Comparison of ENCODE assay signal across 12 cellular contexts in the genomic region with DNA sequence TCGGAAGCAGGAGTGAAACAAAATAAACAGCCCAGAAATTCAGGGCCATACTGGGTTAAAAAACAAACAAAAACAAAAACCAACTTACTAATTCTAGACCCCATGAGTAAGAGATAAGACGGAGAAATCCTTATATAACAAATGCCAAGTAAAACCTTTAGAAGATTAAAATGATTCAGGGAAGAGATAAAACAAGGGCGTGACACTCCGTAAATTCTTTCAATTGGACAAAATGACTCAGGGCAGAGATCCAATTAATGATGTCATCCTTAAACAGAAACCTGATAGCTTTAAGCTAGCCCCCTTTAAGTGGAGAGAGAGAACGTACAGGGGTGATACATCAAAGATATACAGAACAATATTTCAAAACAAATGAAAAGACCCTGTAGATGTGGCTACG.
DNase-seq lines count a peak whose midpoint lies in the region; ATAC-seq, FAIRE-seq and TF ChIP-seq lines count a peak whose summit lies in the region.
"Had no signal": no experiment of that assay in that cellular context is flagged by ENCODE, and none has a peak within 500 bp of the region (broad histone marks: within the 10 kb centered on the region; RNA-seq: fewer than 3 reads in every experiment).

No MANE protein-coding gene starts in this region.

- H3K4me1 ChIP-seq in A673 (ENCODE audit: insufficient read depth, low read length, poor library complexity, severe bottlenecking) = peaks cover 10% of the 10 kb centered on the region
- peaks cover 5% of the 10 kb centered on the region for H3K4me1 ChIP-seq in testis
- H3K4me1 ChIP-seq: prostate gland had no signal

- CTCF ChIA-PET in A673 (lab: Charles Lee) = no interaction called here

- no peak for ATAC-seq in HG02678 (IDR thresholded peaks at IDR 0.05; ENCODE audit: unreplicated experiment)
- ATAC-seq: WTC11 had no signal

- DNase-seq in A673 (ENCODE audit: low spot score) = peak; percentile 68
- DNase-seq in H54 (ENCODE audit: insufficient read length, low spot score) = no peak
- DNase-seq in NCI-H82 treated with DMSO at 0.1 percent for 48 hours (lab: John Stamatoyannopoulos, UW; ENCODE audit: unreplicated experiment) = peak; percentile 96
- DNase-seq in fibroblast of mammary gland (ENCODE audit: low read depth) = peak; percentile 53
- DNase-seq in GM03348 (ENCODE audit: low spot score) = no peak
- no peak for DNase-seq in testis
- DNase-seq in Ammon's horn (ENCODE audit: low spot score) = no peak
- DNase-seq: amniotic stem cell, NCI-H1930 had no signal

- FAIRE-seq in H54 (lab: Jason Lieb, UNC) = peak; percentile 41

- intact Hi-C loops in A673 (cut with micrococcal nuclease; ENCODE audit: unreplicated experiment) = no loop called here
- intact Hi-C loops in testis (cut with DNase I; ENCODE audit: low total_unique reads) = no loop called here

- TF ChIP-seq POLR2A in H54 (IDR thresholded peaks at IDR 0.05; ENCODE audit: low read depth, low read length) (no peak), testis (IDR thresholded peaks at IDR 0.05) (no peak)

- BruUV-seq in A673 (replicated peaks; lab: Mats Ljungman, UMichigan) = no TSS peak

- no peaks in the 10 kb centered on the region for H3K27me3 ChIP-seq in A673 (replicated peaks; ENCODE audit: insufficient read depth, low read depth, low read length, poor library complexity)
- no peaks in the 10 kb centered on the region for H3K27me3 ChIP-seq in testis

- H3K36me3 ChIP-seq in A673 (ENCODE audit: insufficient read depth, low read length, poor library complexity, severe bottlenecking) (no peaks in the 10 kb centered on the region), testis (ENCODE audit: low read depth, missing control alignments) (no peaks in the 10 kb centered on the region)
- H3K36me3 ChIP-seq: prostate gland had no signal

- POLR2A ChIA-PET in A673 (lab: Charles Lee; ENCODE audit: low non-redundant PET) = no interaction called here

- H3K4me3 ChIP-seq in A673 (ENCODE audit: low read depth, low read length, poor library complexity, severe bottlenecking) = no peak overlapping the region
- no peak overlapping the region for H3K4me3 ChIP-seq in fibroblast of mammary gland (ENCODE audit: control insufficient read depth, low read depth, low read length)
- H3K4me3 ChIP-seq in testis = no peak overlapping the region
- H3K4me3 ChIP-seq: prostate gland had no signal

- H3K9me3 ChIP-seq in A673 (ENCODE audit: low read depth, low read length, poor library complexity, severe bottlenecking) (no peaks in the 10 kb centered on the region), testis (no peaks in the 10 kb centered on the region)
- H3K9me3 ChIP-seq: prostate gland had no signal

- TF ChIP-seq CTCF in A673 (conservative IDR thresholded peaks at IDR 0.05; ENCODE audit: low read depth, low read length) (no peak), fibroblast of mammary gland (conservative IDR thresholded peaks at IDR 0.05; ENCODE audit: control insufficient read depth, insufficient read depth, low read depth, low read length) (no peak), testis (IDR thresholded peaks at IDR 0.05) (no peak)

- 79 to 85% methylated on average over 6 of the region's 6 CpGs for WGBS in testis, 2 donors

- H3K27ac ChIP-seq in A673 (ENCODE audit: low read depth, low read length, poor library complexity, severe bottlenecking) (no peak overlapping the region), testis (no peak overlapping the region)
- H3K27ac ChIP-seq: prostate gland had no signal

Comparison
In these comparisons a context has a peak if more than half of its experiments do, and no peak if none do; other contexts are left out.
1. DNase-seq: peak in A673 (single experiment), NCI-H82 treated with DMSO at 0.1 percent for 48 hours (single experiment) and fibroblast of mammary gland (single experiment); none in H54 (single experiment), GM03348 (single experiment), testis (single experiment) and Ammon's horn (single experiment).